Comparison of ENCODE assay signal across 8 cellular contexts in genomic region chr7:17185690-17186070, GRCh38.
A peak's percentile ranks its signal among the peaks of the same experiment; 100 is the strongest.
DNase-seq lines count a peak whose midpoint lies in the region; ATAC-seq and TF ChIP-seq lines count a peak whose summit lies in the region.

No MANE protein-coding gene starts in this region.

- intact Hi-C loops in CD8-positive, alpha-beta T cell (cut with DNase I, micrococcal nuclease): loop anchor here in 1 of 2 experiments (5.0 kb wide), 1 partner anchor 47 kb away; no protein-coding TSS in a partner anchor

- TF ChIP-seq EP300 in gastroesophageal sphincter (IDR thresholded peaks at IDR 0.05): no peak

- H3K27me3 Mint-ChIP-seq in CD8-positive, alpha-beta T cell (ENCODE audit: low read depth): no peaks in the 10 kb centered on the region

- no peak for TF ChIP-seq POLR2A in gastroesophageal sphincter (IDR thresholded peaks at IDR 0.05)

- no peak overlapping the region for H3K27ac Mint-ChIP-seq in CD8-positive, alpha-beta T cell

- no peaks in the 10 kb centered on the region for H3K9me3 ChIP-seq in gastroesophageal sphincter
- H3K9me3 ChIP-seq in CD8-positive, alpha-beta T cell (ENCODE audit: low read length): no peaks in the 10 kb centered on the region

- H3K4me1 ChIP-seq in gastroesophageal sphincter: peaks cover 0 to 5% (median 0%) of the 10 kb centered on the region in 3 donors
- H3K4me1 ChIP-seq in CD8-positive, alpha-beta T cell (ENCODE audit: insufficient read depth, low read length): no peaks in the 10 kb centered on the region

- POLR2A ChIA-PET in CD8-positive, alpha-beta T cell (lab: Charles Lee): no interaction called here

- H3K27ac ChIP-seq in gastroesophageal sphincter: no peak overlapping the region
- H3K27ac ChIP-seq in CD8-positive, alpha-beta T cell (ENCODE audit: low read depth, low read length): no peak overlapping the region

- no peaks in the 10 kb centered on the region for H3K36me3 Mint-ChIP-seq in CD8-positive, alpha-beta T cell

- peak; percentile 99 for ATAC-seq in GM18517 (IDR thresholded peaks at IDR 0.05; ENCODE audit: unreplicated experiment)
- peak; percentile 99 for ATAC-seq in HG02588 (IDR thresholded peaks at IDR 0.05; ENCODE audit: unreplicated experiment)
- peak; percentile 55 for ATAC-seq in gastroesophageal sphincter
- no peak for ATAC-seq in CD8-positive, alpha-beta T cell

- peaks cover 3% of the 10 kb centered on the region for H3K4me1 Mint-ChIP-seq in CD8-positive, alpha-beta T cell (ENCODE audit: low read depth)

- H3K36me3 ChIP-seq in gastroesophageal sphincter: no peaks in the 10 kb centered on the region
- no peaks in the 10 kb centered on the region for H3K36me3 ChIP-seq in CD8-positive, alpha-beta T cell (ENCODE audit: insufficient read depth, low read length)

- H3K9me3 Mint-ChIP-seq in CD8-positive, alpha-beta T cell: no peaks in the 10 kb centered on the region

- DNase-seq in NCI-H226 (peak; percentile 46), GF-D8 (lab: John Stamatoyannopoulos, UW) (no peak), HK-2 (ENCODE audit: unreplicated experiment) (no peak), DMS79 treated with DMSO at 0.1 percent for 48 hours (lab: John Stamatoyannopoulos, UW) (no peak)
- DNase-seq in CD8-positive, alpha-beta T cell: no peak

- CTCF ChIA-PET in CD8-positive, alpha-beta T cell (lab: Charles Lee): no interaction called here

- WGBS in gastroesophageal sphincter (ENCODE audit: low coverage in 1 of 2), 2 donors: 51 to 57% methylated on average over 4 of the region's 4 CpGs

- TF ChIP-seq CTCF in gastroesophageal sphincter (IDR thresholded peaks at IDR 0.05): no peak
- no peak for TF ChIP-seq CTCF in CD8-positive, alpha-beta T cell (IDR thresholded peaks at IDR 0.05)

- H3K27me3 ChIP-seq in gastroesophageal sphincter: no peaks in the 10 kb centered on the region
- H3K27me3 ChIP-seq in CD8-positive, alpha-beta T cell (ENCODE audit: insufficient read depth, low read length): no peaks in the 10 kb centered on the region

- no peak overlapping the region for H3K4me3 ChIP-seq in gastroesophageal sphincter
- H3K4me3 ChIP-seq in CD8-positive, alpha-beta T cell (ENCODE audit: low read depth, low read length): no peak overlapping the region

- no peak overlapping the region for H3K4me3 Mint-ChIP-seq in CD8-positive, alpha-beta T cell
